In the genomic region with DNA sequence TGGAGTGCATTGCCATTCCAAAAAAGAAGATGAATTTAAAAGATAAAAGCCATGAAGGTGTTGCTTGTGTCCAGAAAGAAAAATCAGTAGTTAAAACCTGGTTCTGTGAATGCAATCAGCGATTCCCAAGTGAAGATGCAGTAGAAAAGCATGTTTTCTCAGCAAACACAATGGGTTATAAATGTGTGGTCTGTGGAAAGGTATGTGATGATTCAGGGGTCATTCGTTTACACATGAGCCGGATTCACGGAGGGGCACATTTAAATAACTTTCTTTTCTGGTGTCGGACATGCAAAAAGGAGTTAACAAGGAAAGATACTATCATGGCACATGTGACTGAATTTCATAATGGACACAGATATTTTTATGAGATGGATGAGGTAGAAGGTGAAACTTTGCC, we compare ENCODE assay signal across 1 cellular context.
TF ChIP-seq lines count a peak whose summit lies in the region.

No MANE protein-coding gene starts in this region.

TF ChIP-seq in HepG2, 621 proteins besides CTCF, POLR2A, EP300 and RAD21:
- TF ChIP-seq KAT8 (CRISPR knock-in tag; IDR thresholded peaks at IDR 0.05) (no peak), MIXL1 (CRISPR knock-in tag; IDR thresholded peaks at IDR 0.05) (no peak), ZNF703 (CRISPR knock-in tag; IDR thresholded peaks at IDR 0.05; ENCODE audit: borderline replicate concordance) (no peak), ZNF530 (CRISPR knock-in tag; IDR thresholded peaks at IDR 0.05; ENCODE audit: low read depth) (no peak), ZNF570 (CRISPR knock-in tag; IDR thresholded peaks at IDR 0.05; ENCODE audit: borderline replicate concordance) (no peak)
- TF ChIP-seq, protein P1, sequence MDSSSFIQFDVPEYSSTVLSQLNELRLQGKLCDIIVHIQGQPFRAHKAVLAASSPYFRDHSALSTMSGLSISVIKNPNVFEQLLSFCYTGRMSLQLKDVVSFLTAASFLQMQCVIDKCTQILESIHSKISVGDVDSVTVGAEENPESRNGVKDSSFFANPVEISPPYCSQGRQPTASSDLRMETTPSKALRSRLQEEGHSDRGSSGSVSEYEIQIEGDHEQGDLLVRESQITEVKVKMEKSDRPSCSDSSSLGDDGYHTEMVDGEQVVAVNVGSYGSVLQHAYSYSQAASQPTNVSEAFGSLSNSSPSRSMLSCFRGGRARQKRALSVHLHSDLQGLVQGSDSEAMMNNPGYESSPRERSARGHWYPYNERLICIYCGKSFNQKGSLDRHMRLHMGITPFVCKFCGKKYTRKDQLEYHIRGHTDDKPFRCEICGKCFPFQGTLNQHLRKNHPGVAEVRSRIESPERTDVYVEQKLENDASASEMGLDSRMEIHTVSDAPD (CRISPR knock-in tag; IDR thresholded peaks at IDR 0.05), result no peak
- TF ChIP-seq, protein P2, sequence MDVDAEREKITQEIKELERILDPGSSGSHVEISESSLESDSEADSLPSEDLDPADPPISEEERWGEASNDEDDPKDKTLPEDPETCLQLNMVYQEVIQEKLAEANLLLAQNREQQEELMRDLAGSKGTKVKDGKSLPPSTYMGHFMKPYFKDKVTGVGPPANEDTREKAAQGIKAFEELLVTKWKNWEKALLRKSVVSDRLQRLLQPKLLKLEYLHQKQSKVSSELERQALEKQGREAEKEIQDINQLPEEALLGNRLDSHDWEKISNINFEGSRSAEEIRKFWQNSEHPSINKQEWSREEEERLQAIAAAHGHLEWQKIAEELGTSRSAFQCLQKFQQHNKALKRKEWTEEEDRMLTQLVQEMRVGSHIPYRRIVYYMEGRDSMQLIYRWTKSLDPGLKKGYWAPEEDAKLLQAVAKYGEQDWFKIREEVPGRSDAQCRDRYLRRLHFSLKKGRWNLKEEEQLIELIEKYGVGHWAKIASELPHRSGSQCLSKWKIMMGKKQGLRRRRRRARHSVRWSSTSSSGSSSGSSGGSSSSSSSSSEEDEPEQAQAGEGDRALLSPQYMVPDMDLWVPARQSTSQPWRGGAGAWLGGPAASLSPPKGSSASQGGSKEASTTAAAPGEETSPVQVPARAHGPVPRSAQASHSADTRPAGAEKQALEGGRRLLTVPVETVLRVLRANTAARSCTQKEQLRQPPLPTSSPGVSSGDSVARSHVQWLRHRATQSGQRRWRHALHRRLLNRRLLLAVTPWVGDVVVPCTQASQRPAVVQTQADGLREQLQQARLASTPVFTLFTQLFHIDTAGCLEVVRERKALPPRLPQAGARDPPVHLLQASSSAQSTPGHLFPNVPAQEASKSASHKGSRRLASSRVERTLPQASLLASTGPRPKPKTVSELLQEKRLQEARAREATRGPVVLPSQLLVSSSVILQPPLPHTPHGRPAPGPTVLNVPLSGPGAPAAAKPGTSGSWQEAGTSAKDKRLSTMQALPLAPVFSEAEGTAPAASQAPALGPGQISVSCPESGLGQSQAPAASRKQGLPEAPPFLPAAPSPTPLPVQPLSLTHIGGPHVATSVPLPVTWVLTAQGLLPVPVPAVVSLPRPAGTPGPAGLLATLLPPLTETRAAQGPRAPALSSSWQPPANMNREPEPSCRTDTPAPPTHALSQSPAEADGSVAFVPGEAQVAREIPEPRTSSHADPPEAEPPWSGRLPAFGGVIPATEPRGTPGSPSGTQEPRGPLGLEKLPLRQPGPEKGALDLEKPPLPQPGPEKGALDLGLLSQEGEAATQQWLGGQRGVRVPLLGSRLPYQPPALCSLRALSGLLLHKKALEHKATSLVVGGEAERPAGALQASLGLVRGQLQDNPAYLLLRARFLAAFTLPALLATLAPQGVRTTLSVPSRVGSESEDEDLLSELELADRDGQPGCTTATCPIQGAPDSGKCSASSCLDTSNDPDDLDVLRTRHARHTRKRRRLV (CRISPR knock-in tag; IDR thresholded peaks at IDR 0.05), result no peak
- TF ChIP-seq, protein P3, sequence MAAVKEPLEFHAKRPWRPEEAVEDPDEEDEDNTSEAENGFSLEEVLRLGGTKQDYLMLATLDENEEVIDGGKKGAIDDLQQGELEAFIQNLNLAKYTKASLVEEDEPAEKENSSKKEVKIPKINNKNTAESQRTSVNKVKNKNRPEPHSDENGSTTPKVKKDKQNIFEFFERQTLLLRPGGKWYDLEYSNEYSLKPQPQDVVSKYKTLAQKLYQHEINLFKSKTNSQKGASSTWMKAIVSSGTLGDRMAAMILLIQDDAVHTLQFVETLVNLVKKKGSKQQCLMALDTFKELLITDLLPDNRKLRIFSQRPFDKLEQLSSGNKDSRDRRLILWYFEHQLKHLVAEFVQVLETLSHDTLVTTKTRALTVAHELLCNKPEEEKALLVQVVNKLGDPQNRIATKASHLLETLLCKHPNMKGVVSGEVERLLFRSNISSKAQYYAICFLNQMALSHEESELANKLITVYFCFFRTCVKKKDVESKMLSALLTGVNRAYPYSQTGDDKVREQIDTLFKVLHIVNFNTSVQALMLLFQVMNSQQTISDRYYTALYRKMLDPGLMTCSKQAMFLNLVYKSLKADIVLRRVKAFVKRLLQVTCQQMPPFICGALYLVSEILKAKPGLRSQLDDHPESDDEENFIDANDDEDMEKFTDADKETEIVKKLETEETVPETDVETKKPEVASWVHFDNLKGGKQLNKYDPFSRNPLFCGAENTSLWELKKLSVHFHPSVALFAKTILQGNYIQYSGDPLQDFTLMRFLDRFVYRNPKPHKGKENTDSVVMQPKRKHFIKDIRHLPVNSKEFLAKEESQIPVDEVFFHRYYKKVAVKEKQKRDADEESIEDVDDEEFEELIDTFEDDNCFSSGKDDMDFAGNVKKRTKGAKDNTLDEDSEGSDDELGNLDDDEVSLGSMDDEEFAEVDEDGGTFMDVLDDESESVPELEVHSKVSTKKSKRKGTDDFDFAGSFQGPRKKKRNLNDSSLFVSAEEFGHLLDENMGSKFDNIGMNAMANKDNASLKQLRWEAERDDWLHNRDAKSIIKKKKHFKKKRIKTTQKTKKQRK (IDR thresholded peaks at IDR 0.05; ENCODE audit: low read length), result no peak
- TF ChIP-seq, protein P4, sequence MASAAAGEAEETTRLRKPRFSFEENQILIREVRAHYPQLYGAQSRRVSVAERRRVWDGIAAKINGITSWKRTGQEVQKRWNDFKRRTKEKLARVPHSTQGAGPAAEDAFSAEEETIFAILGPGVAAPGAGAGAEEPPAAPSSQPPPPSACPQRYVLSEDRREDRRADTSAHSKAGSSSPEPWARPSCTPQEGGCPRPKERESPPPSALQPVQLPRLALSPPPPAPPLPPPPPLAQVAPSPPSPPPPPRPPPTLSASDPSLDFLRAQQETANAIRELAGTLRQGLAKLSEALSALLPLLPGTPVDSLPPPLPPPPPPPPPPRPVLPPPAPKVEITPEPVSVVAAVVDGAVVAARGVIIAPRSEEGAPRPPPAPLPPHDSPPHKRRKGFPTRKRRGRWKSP (CRISPR knock-in tag; IDR thresholded peaks at IDR 0.05), result no peak
TF ChIP-seq in HepG2: peak in this region for 0.
